9 cellular contexts compared by ENCODE assay signal in the genomic region with DNA sequence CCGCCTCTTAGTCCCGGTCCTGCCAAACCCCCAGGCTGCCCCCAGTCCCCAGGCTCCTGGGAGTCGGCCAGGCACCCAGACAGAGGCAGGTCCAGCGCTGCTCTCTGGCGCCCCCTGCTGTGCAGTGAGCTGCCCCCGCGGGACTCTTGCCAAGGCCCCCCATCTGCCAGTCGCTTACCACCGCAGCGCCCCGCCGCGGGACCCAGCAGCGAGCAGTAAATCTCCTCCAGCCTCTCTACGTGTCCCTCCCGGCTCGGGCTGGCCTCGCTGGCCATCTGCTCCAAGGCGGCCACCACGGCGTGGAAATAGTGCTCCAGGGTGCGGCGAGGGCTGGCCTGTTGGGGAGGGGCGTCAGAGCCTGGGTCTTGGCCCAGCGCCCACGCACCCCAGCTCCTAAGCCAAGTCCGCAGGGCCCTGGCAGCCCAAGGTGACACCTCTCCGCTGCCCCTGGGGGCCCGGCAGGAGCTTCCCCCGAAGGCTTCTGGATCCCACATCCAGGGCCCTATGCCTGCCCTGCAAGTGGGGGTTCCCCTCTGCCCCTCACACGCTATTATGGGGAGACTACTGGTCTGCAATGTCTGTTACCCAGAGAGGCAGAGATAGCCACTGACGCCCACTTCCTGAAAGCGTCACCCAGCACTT. TPM values are rescaled to one million over a fixed set of nuclear protein-coding genes. Genes with fewer than 3 reads are reported as not detected.
DNase-seq lines count a peak whose midpoint lies in the region; ATAC-seq and TF ChIP-seq lines count a peak whose summit lies in the region.
"Had no signal": no experiment of that assay in that cellular context is flagged by ENCODE, and none has a peak within 500 bp of the region (broad histone marks: within the 10 kb centered on the region; RNA-seq: fewer than 3 reads in every experiment).

No MANE protein-coding gene starts in this region.

- H3K27ac ChIP-seq in 22Rv1 = no peak overlapping the region

- DNase-seq in GM20000 (ENCODE audit: low spot score) = peak; percentile 69
- peak; percentile 28 for DNase-seq in activated CD4-positive, alpha-beta memory T cell treated with anti-CD3 and anti-CD28 coated beads, Interleukin-2, amount 10 ng/mL, durations not matched to agents 7 days and 5 days
- DNase-seq in iPS-NIHi7 (ENCODE audit: extremely low spot score) = peak; percentile 92
- no peak for DNase-seq in occipital lobe (lab: John Stamatoyannopoulos, UW)
- no peak for DNase-seq in AML-193 (lab: John Stamatoyannopoulos, UW)
- no peak for DNase-seq in H4 (ENCODE audit: low spot score)

- no peaks in the 10 kb centered on the region for H3K36me3 Mint-ChIP-seq in activated CD4-positive, alpha-beta memory T cell treated with anti-CD3 and anti-CD28 coated beads, Interleukin-2, amount 10 ng/mL, durations not matched to agents 7 days and 5 days (ENCODE audit: low read depth)

- TF ChIP-seq CTCF in 22Rv1 (IDR thresholded peaks at IDR 0.05) = peak; percentile 88
- peak; percentile 77 for TF ChIP-seq CTCF in GM20000 (IDR thresholded peaks at IDR 0.05; ENCODE audit: extremely low read depth, missing control alignments)

- no peaks in the 10 kb centered on the region for H3K9me3 Mint-ChIP-seq in activated CD4-positive, alpha-beta memory T cell treated with anti-CD3 and anti-CD28 coated beads, Interleukin-2, amount 10 ng/mL, durations not matched to agents 7 days and 5 days

- no peak overlapping the region for H3K27ac Mint-ChIP-seq in activated CD4-positive, alpha-beta memory T cell treated with anti-CD3 and anti-CD28 coated beads, Interleukin-2, amount 10 ng/mL, durations not matched to agents 7 days and 5 days
- H3K27ac Mint-ChIP-seq: T-helper 17 cell had no signal

- no peak overlapping the region for H3K4me3 Mint-ChIP-seq in activated CD4-positive, alpha-beta memory T cell treated with anti-CD3 and anti-CD28 coated beads, Interleukin-2, amount 10 ng/mL, durations not matched to agents 7 days and 5 days
- H3K4me3 Mint-ChIP-seq: T-helper 17 cell had no signal

- no peak for ATAC-seq in HG02623 (IDR thresholded peaks at IDR 0.05; ENCODE audit: unreplicated experiment)
- ATAC-seq: T-helper 17 cell had no signal

- H3K27me3 Mint-ChIP-seq in activated CD4-positive, alpha-beta memory T cell treated with anti-CD3 and anti-CD28 coated beads, Interleukin-2, amount 10 ng/mL, durations not matched to agents 7 days and 5 days = no peaks in the 10 kb centered on the region

- no peaks in the 10 kb centered on the region for H3K4me1 Mint-ChIP-seq in activated CD4-positive, alpha-beta memory T cell treated with anti-CD3 and anti-CD28 coated beads, Interleukin-2, amount 10 ng/mL, durations not matched to agents 7 days and 5 days
- H3K4me1 Mint-ChIP-seq: T-helper 17 cell had no signal

- CTCF ChIA-PET in activated CD4-positive, alpha-beta memory T cell treated with anti-CD3 and anti-CD28 coated beads, Interleukin-2, amount 10 ng/mL, durations not matched to agents 7 days and 5 days (lab: Charles Lee) = interaction anchor here (0.5 to 1.9 kb wide), 5 partner anchors 10 to 722 kb away, joined by 3 to 7 read pairs (median 3); no protein-coding TSS in a partner anchor

- POLR2A ChIA-PET in activated CD4-positive, alpha-beta memory T cell treated with anti-CD3 and anti-CD28 coated beads, Interleukin-2, amount 10 ng/mL, durations not matched to agents 7 days and 5 days (lab: Charles Lee) = no interaction called here

RNA-seq across cellular contexts. Expression of a gene that starts 33.7 kb away (rescaled TPM):
- total RNA-seq in activated CD4-positive, alpha-beta memory T cell treated with anti-CD3 and anti-CD28 coated beads, Interleukin-2, amount 10 ng/mL, durations not matched to agents 7 days and 5 days = under 1 TPM in 1 of 2 experiments, not detected in 1; 0.13 TPM
- total RNA-seq in occipital lobe = 0.16 TPM
- total RNA-seq in H4 (2014; rRNA removed; shearing (Covaris generic)) = not detected in 2 replicates
- total RNA-seq: T-helper 17 cell had no signal

RNA-seq across cellular contexts. Expression of a gene that starts 34.6 kb away (rescaled TPM):
- total RNA-seq in activated CD4-positive, alpha-beta memory T cell treated with anti-CD3 and anti-CD28 coated beads, Interleukin-2, amount 10 ng/mL, durations not matched to agents 7 days and 5 days = 1 to 10 TPM; 2.0 to 2.2 TPM
- 0.47 TPM for total RNA-seq in occipital lobe
- not detected in 2 replicates for total RNA-seq in H4 (2014; rRNA removed; shearing (Covaris generic))

Comparison
In these comparisons a context has a peak if more than half of its experiments do, and no peak if none do; other contexts are left out.
1. DNase-seq: peak in GM20000 (single experiment), activated CD4-positive, alpha-beta memory T cell treated with anti-CD3 and anti-CD28 coated beads, Interleukin-2, amount 10 ng/mL, durations not matched to agents 7 days and 5 days (single experiment) and iPS-NIHi7 (single experiment); none in occipital lobe (single experiment), AML-193 (0 of 2) and H4 (single experiment).